ENCODE assay signal across 7 cellular contexts in the genomic region with DNA sequence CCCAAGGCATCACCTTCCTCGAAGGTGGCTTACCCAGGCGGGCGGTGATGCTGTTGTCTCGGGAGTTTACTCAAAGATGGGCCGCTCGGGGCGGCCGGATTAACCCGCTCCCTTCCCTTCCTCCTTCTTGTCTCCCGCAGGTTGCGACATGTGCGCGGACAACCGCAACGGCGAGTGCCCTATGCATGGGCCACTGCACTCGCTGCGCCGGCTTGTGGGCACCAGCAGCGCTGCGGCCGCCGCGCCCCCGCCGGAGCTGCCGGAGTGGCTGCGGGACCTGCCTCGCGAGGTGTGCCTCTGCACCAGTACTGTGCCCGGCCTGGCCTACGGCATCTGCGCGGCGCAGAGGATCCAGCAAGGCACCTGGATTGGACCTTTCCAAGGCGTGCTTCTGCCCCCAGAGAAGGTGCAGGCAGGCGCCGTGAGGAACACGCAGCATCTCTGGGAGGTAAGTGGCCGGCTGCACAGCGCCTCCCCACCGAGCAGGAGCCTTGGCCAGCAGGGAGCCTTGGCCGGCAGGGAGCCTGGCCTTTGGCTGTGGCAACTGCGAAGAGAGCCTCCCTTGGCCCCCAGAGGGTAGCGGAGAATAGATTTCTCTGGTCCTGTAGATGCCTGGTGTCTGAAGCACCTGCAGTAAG. TPM values are rescaled to one million over a fixed set of nuclear protein-coding genes. Genes with fewer than 3 reads are reported as not detected.
DNase-seq lines count a peak whose midpoint lies in the region; ATAC-seq and TF ChIP-seq lines count a peak whose summit lies in the region.

No MANE protein-coding gene starts in this region.

- H3K4me3 ChIP-seq in HUES64 (ENCODE audit: low read length) = peak overlapping the region; percentile 42
- H3K4me3 ChIP-seq in astrocyte of the cerebellum (ENCODE audit: low read depth, low read length) = peak overlapping the region; percentile 35
- peak overlapping the region; percentile 54 for H3K4me3 ChIP-seq in iPS-18a (ENCODE audit: low read length)

- H3K4me3 Mint-ChIP-seq in stimulated activated effector memory CD8-positive, alpha-beta T cell treated with anti-CD3 and anti-CD28 coated beads, Interleukin-12 subunit alpha, Interleukin-12 subunit beta, amount 100 ng/mL, for 72 hours = no peak overlapping the region
- H3K4me3 Mint-ChIP-seq in activated naive CD4-positive, alpha-beta T cell treated with anti-CD3 and anti-CD28 coated beads for 36 hours = no peak overlapping the region

- H3K4me1 ChIP-seq in HUES64 (ENCODE audit: insufficient read depth, low read length) (no peaks in the 10 kb centered on the region), iPS-18a (ENCODE audit: control insufficient read depth, low read depth, low read length) (peaks cover 3% of the 10 kb centered on the region)

- CTCF ChIA-PET in activated naive CD4-positive, alpha-beta T cell treated with anti-CD3 and anti-CD28 coated beads for 36 hours (lab: Charles Lee) = no interaction called here

- H3K27me3 ChIP-seq in HUES64 (ENCODE audit: insufficient read depth, low read length) = peaks cover 90% of the 10 kb centered on the region
- H3K27me3 ChIP-seq in iPS-18a (ENCODE audit: control insufficient read depth, insufficient read depth, low read length) = peaks cover 79% of the 10 kb centered on the region

- TF ChIP-seq CTCF in astrocyte of the cerebellum (IDR thresholded peaks at IDR 0.05; ENCODE audit: low read depth, low read length, missing control alignments) = peak; percentile 10

- no peaks in the 10 kb centered on the region for H3K9me3 ChIP-seq in HUES64 (ENCODE audit: insufficient read depth, low read depth, low read length)
- no peaks in the 10 kb centered on the region for H3K9me3 ChIP-seq in iPS-18a (ENCODE audit: control insufficient read depth, low read depth, low read length)

- H3K4me1 Mint-ChIP-seq in stimulated activated effector memory CD8-positive, alpha-beta T cell treated with anti-CD3 and anti-CD28 coated beads, Interleukin-12 subunit alpha, Interleukin-12 subunit beta, amount 100 ng/mL, for 72 hours = peaks cover 9% of the 10 kb centered on the region
- H3K4me1 Mint-ChIP-seq in activated naive CD4-positive, alpha-beta T cell treated with anti-CD3 and anti-CD28 coated beads for 36 hours (ENCODE audit: low read depth) = peaks cover 4% of the 10 kb centered on the region

- no peak overlapping the region for H3K27ac Mint-ChIP-seq in stimulated activated effector memory CD8-positive, alpha-beta T cell treated with anti-CD3 and anti-CD28 coated beads, Interleukin-12 subunit alpha, Interleukin-12 subunit beta, amount 100 ng/mL, for 72 hours
- no peak overlapping the region for H3K27ac Mint-ChIP-seq in activated naive CD4-positive, alpha-beta T cell treated with anti-CD3 and anti-CD28 coated beads for 36 hours

- H3K27me3 Mint-ChIP-seq in activated naive CD4-positive, alpha-beta T cell treated with anti-CD3 and anti-CD28 coated beads for 36 hours (ENCODE audit: low read depth) = peaks cover 52% of the 10 kb centered on the region

- peak; percentile 29 for ATAC-seq in stimulated activated effector memory CD8-positive, alpha-beta T cell treated with anti-CD3 and anti-CD28 coated beads, Interleukin-12 subunit alpha, Interleukin-12 subunit beta, amount 100 ng/mL, for 72 hours
- no peak for ATAC-seq in HG02763 (IDR thresholded peaks at IDR 0.05; ENCODE audit: unreplicated experiment)

- intact Hi-C loops in activated naive CD4-positive, alpha-beta T cell treated with anti-CD3 and anti-CD28 coated beads for 36 hours (cut with micrococcal nuclease) = loop anchor here (10.0 kb wide), 2 partner anchors 265 to 445 kb away; no protein-coding TSS in a partner anchor

- DNase-seq in astrocyte of the cerebellum (ENCODE audit: low read depth) (no peak), cerebellar nuclear complex (lab: John Stamatoyannopoulos, UW) (no peak)
- no peak for DNase-seq in stimulated activated effector memory CD8-positive, alpha-beta T cell treated with anti-CD3 and anti-CD28 coated beads, Interleukin-12 subunit alpha, Interleukin-12 subunit beta, amount 100 ng/mL, for 72 hours (ENCODE audit: low spot score in 2 of 2)
- DNase-seq in activated naive CD4-positive, alpha-beta T cell treated with anti-CD3 and anti-CD28 coated beads for 36 hours = no peak

- H3K36me3 ChIP-seq in HUES64 (ENCODE audit: insufficient read depth, low read length) = no peaks in the 10 kb centered on the region
- no peaks in the 10 kb centered on the region for H3K36me3 ChIP-seq in iPS-18a (ENCODE audit: control insufficient read depth, low read depth, low read length)

- no peaks in the 10 kb centered on the region for H3K36me3 Mint-ChIP-seq in stimulated activated effector memory CD8-positive, alpha-beta T cell treated with anti-CD3 and anti-CD28 coated beads, Interleukin-12 subunit alpha, Interleukin-12 subunit beta, amount 100 ng/mL, for 72 hours
- H3K36me3 Mint-ChIP-seq in activated naive CD4-positive, alpha-beta T cell treated with anti-CD3 and anti-CD28 coated beads for 36 hours (ENCODE audit: low read depth) = no peaks in the 10 kb centered on the region

- in situ Hi-C loops in astrocyte of the cerebellum (cut with HindIII; ENCODE audit: low sequenced_read_pairs) = no loop called here

- no peak overlapping the region for H3K9ac ChIP-seq in HUES64 (ENCODE audit: low read depth, low read length)
- no peak overlapping the region for H3K9ac ChIP-seq in iPS-18a (ENCODE audit: low read length)

- H3K27ac ChIP-seq in HUES64 (ENCODE audit: low read depth, low read length) (no peak overlapping the region), iPS-18a (ENCODE audit: low read length) (no peak overlapping the region)

- WGBS in HUES64 = 2% methylated on average over 45 of the region's 45 CpGs

- no peaks in the 10 kb centered on the region for H3K9me3 Mint-ChIP-seq in stimulated activated effector memory CD8-positive, alpha-beta T cell treated with anti-CD3 and anti-CD28 coated beads, Interleukin-12 subunit alpha, Interleukin-12 subunit beta, amount 100 ng/mL, for 72 hours
- no peaks in the 10 kb centered on the region for H3K9me3 Mint-ChIP-seq in activated naive CD4-positive, alpha-beta T cell treated with anti-CD3 and anti-CD28 coated beads for 36 hours

RNA-seq across cellular contexts. Expression of a gene that starts 10.6 kb away (rescaled TPM):
- 0.35 TPM for polyA plus RNA-seq in HUES64 (2013, experiment 1 of 2)
- polyA plus RNA-seq in HUES64 (2013, experiment 2 of 2) = not detected
- total RNA-seq in activated naive CD4-positive, alpha-beta T cell treated with anti-CD3 and anti-CD28 coated beads for 36 hours = not detected
